8 cellular contexts compared by ENCODE assay signal in the genomic region with DNA sequence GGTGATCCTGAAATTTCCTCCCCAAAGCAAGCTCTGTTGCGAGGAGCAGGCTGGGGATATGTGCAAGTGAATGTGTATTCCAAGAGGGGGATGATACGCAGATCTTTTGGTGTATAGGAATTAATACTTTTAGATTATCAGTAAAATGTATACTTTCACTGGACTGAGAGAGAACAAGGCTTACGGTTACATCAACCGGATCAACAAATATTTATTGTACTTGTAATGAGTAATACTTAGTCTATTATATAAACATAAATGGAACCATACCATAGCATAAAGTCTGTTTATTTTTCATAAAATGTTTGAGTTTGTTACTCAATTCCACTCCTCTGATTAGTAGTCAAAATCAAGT. TPM values are rescaled to one million over a fixed set of nuclear protein-coding genes. Genes with fewer than 3 reads are reported as not detected.
A peak's percentile ranks its signal among the peaks of the same experiment; 100 is the strongest.
DNase-seq lines count a peak whose midpoint lies in the region; ATAC-seq and TF ChIP-seq lines count a peak whose summit lies in the region.

No MANE protein-coding gene starts in this region.

- no peak overlapping the region for H3K14ac ChIP-seq in trophoblast cell (ENCODE audit: low read length)

- no peaks in the 10 kb centered on the region for H3K36me3 ChIP-seq in Caco-2 (ENCODE audit: control insufficient read depth, insufficient read depth, low read length)
- H3K36me3 ChIP-seq in RWPE2 (ENCODE audit: low read depth): peaks cover 18% of the 10 kb centered on the region
- no peaks in the 10 kb centered on the region for H3K36me3 ChIP-seq in esophagus (ENCODE audit: control insufficient read depth in 2 of 2, insufficient read depth in 2 of 2, low read length in 1 of 2)
- peaks cover 0 to 3% of the 10 kb centered on the region in 2 experiments for H3K36me3 ChIP-seq in trophoblast cell (ENCODE audit: control insufficient read depth in 1 of 2, insufficient read depth in 2 of 2, low read length in 2 of 2)

- peaks cover 21% of the 10 kb centered on the region for H3K4me1 ChIP-seq in Caco-2
- peaks cover 12% of the 10 kb centered on the region for H3K4me1 ChIP-seq in RWPE2 (ENCODE audit: insufficient read depth, poor library complexity, severe bottlenecking)
- no peaks in the 10 kb centered on the region for H3K4me1 ChIP-seq in esophagus (ENCODE audit: control insufficient read depth in 2 of 2, insufficient read depth in 2 of 2, low read length in 1 of 2)
- H3K4me1 ChIP-seq in trophoblast cell (ENCODE audit: control insufficient read depth in 1 of 2, insufficient read depth in 2 of 2, low read length in 2 of 2): no peaks in the 10 kb centered on the region

- H3K4ac ChIP-seq in trophoblast cell (ENCODE audit: low read depth, low read length): no peak overlapping the region

- H3K79me1 ChIP-seq in trophoblast cell (ENCODE audit: low read length): peaks cover 5% of the 10 kb centered on the region

- H2BK120ac ChIP-seq in trophoblast cell (ENCODE audit: insufficient read depth, low read length, poor library complexity): no peak overlapping the region

- peak overlapping the region; percentile 89 for H3K4me3 Mint-ChIP-seq in Caco-2 (ENCODE audit: unreplicated experiment)

- no peaks in the 10 kb centered on the region for H3K27me3 Mint-ChIP-seq in Caco-2 (ENCODE audit: insufficient read depth, unreplicated experiment)

- CTCF ChIA-PET in Caco-2 (lab: Charles Lee): interaction anchor here (0.5 to 1.0 kb wide), 4 partner anchors 23 to 1402 kb away, joined by 3 to 4 read pairs (median 4); a partner anchor contains a TSS

- H2BK5ac ChIP-seq in trophoblast cell (ENCODE audit: low read depth, low read length, poor library complexity): no peak overlapping the region

- TF ChIP-seq CTCF in Caco-2 (IDR thresholded peaks at IDR 0.05; ENCODE audit: insufficient read depth in 1 of 2, low read depth in 1 of 2, low read length in 1 of 2, severe bottlenecking in 1 of 2, unreplicated experiment in 1 of 2) (no peak), RWPE2 (IDR thresholded peaks at IDR 0.05; ENCODE audit: poor library complexity, severe bottlenecking) (no peak)

- no peak overlapping the region for H3K18ac ChIP-seq in trophoblast cell (ENCODE audit: low read length)

- peaks cover 6% of the 10 kb centered on the region for H3K79me2 ChIP-seq in trophoblast cell (ENCODE audit: control insufficient read depth, insufficient read depth, low read length, poor library complexity)

- peaks cover 14% of the 10 kb centered on the region for H3K36me3 Mint-ChIP-seq in Caco-2 (ENCODE audit: insufficient read depth, unreplicated experiment)

- H3K4me1 Mint-ChIP-seq in Caco-2 (ENCODE audit: low read depth, unreplicated experiment): peaks cover 25% of the 10 kb centered on the region

- H4K12ac ChIP-seq in trophoblast cell (ENCODE audit: low read depth, low read length): no peak overlapping the region

- H2AFZ ChIP-seq in trophoblast cell (ENCODE audit: insufficient read depth, low read length, poor library complexity): peak overlapping the region; percentile 98

- no peak overlapping the region for H2AK5ac ChIP-seq in trophoblast cell (ENCODE audit: low read length)

- H3K27ac ChIP-seq in RWPE2 (ENCODE audit: poor library complexity, severe bottlenecking) (peak overlapping the region; percentile 77), esophagus (ENCODE audit: low read depth in 2 of 2, low read length in 1 of 2) (peak overlapping the region; percentile 91 to 94), trophoblast cell (ENCODE audit: low read depth, low read length) (peak overlapping the region; percentile 11)

- H4K91ac ChIP-seq in trophoblast cell (ENCODE audit: low read depth, low read length): no peak overlapping the region

- WGBS in esophagus, 2 donors: 5 to 6% methylated on average over 4 of the region's 4 CpGs
- WGBS in trophoblast cell (ENCODE audit: extremely low coverage, insufficient coverage, insufficient read length): no CpG with 5 or more reads among the region's 4 CpGs

- no peaks in the 10 kb centered on the region for H3K9me3 Mint-ChIP-seq in Caco-2 (ENCODE audit: unreplicated experiment)

- H3K4me3 ChIP-seq in Caco-2 (ENCODE audit: low read depth, low read length) (peak overlapping the region; percentile 46), RWPE2 (ENCODE audit: severe bottlenecking) (peak overlapping the region; percentile 51), esophagus (ENCODE audit: low read depth in 1 of 2, low read length in 2 of 2) (peak overlapping the region; percentile 74 to 94), trophoblast cell (ENCODE audit: low read depth, low read length) (peak overlapping the region; percentile 78)

- H3K9ac ChIP-seq in trophoblast cell (ENCODE audit: low read length): no peak overlapping the region

- ATAC-seq in RWPE2 (ENCODE audit: low read depth) (no peak; the same call in 2 of the 3 replicates), HG03175 (IDR thresholded peaks at IDR 0.05; ENCODE audit: unreplicated experiment) (no peak), GM21737 (IDR thresholded peaks at IDR 0.05; ENCODE audit: unreplicated experiment) (no peak), GM21367 (IDR thresholded peaks at IDR 0.05; ENCODE audit: unreplicated experiment) (no peak)

- H3K4me2 ChIP-seq in trophoblast cell (ENCODE audit: low read length): peak overlapping the region; percentile 81

- H3K27ac Mint-ChIP-seq in Caco-2 (ENCODE audit: unreplicated experiment): peak overlapping the region; percentile 86

- H2BK12ac ChIP-seq in trophoblast cell (ENCODE audit: low read length): no peak overlapping the region

- no peaks in the 10 kb centered on the region for H3K27me3 ChIP-seq in Caco-2 (replicated peaks; ENCODE audit: control insufficient read depth, insufficient read depth, low read length)
- no peaks in the 10 kb centered on the region for H3K27me3 ChIP-seq in RWPE2 (ENCODE audit: insufficient read depth, poor library complexity, severe bottlenecking)
- no peaks in the 10 kb centered on the region for H3K27me3 ChIP-seq in esophagus (ENCODE audit: control insufficient read depth in 1 of 2, insufficient read depth in 2 of 2, low read length in 2 of 2)
- no peaks in the 10 kb centered on the region for H3K27me3 ChIP-seq in trophoblast cell (ENCODE audit: insufficient read depth, low read length)

- no peak overlapping the region for H3K23ac ChIP-seq in trophoblast cell (ENCODE audit: low read length)

- DNase-seq in Caco-2 (no peak), RWPE2 (ENCODE audit: low spot score) (no peak), trophoblast cell (no peak), SKM-1 (lab: John Stamatoyannopoulos, UW; ENCODE audit: unreplicated experiment) (no peak)

- POLR2A ChIA-PET in Caco-2 (lab: Charles Lee): interaction anchor here (0.6 to 1.6 kb wide), 8 partner anchors 15 to 839 kb away, joined by 3 to 6 read pairs (median 4); a partner anchor contains a TSS

- no peak overlapping the region for H4K8ac ChIP-seq in trophoblast cell (ENCODE audit: low read depth, low read length)

- H3K9me3 ChIP-seq in Caco-2 (no peaks in the 10 kb centered on the region), RWPE2 (ENCODE audit: severe bottlenecking) (no peaks in the 10 kb centered on the region), esophagus (ENCODE audit: control insufficient read depth in 2 of 2, insufficient read depth in 1 of 2, low read depth in 1 of 2, low read length in 1 of 2) (no peaks in the 10 kb centered on the region), trophoblast cell (ENCODE audit: insufficient read depth, low read depth, low read length) (no peaks in the 10 kb centered on the region)

- BruUV-seq in Caco-2 (replicated peaks; lab: Mats Ljungman, UMichigan): no TSS peak

- intact Hi-C loops in Caco-2 (cut with micrococcal nuclease; ENCODE audit: unreplicated experiment): loop anchor here (1.0 kb wide), 4 partner anchors 15 to 80 kb away; a partner anchor contains a TSS

RNA-seq across cellular contexts. Expression of a gene that starts 0.7 kb away (rescaled TPM):
- total RNA-seq in Caco-2 (2022): 64.6 and 69.2 TPM in 2 replicates
- polyA plus RNA-seq in esophagus: 10 to 100 TPM; 13.6 to 15.7 TPM
- 30.3 and 33.1 TPM in 2 replicates for polyA plus RNA-seq in trophoblast cell (2013)

RNA-seq across cellular contexts. Expression of a gene that starts 36.2 kb away (rescaled TPM):
- 1,699 and 1,723 TPM in 2 replicates for total RNA-seq in Caco-2 (2022)
- polyA plus RNA-seq in esophagus: 1,000 to 10,000 TPM; 1,738 to 2,494 TPM
- 4,553 and 4,929 TPM in 2 replicates for polyA plus RNA-seq in trophoblast cell (2013)

RNA-seq across cellular contexts. Expression of a gene that starts 42.3 kb away (rescaled TPM):
- total RNA-seq in Caco-2 (2022): 0.14 and 0.26 TPM in 2 replicates
- 1 to 10 TPM; 6.4 to 7.9 TPM for polyA plus RNA-seq in esophagus
- polyA plus RNA-seq in trophoblast cell (2013): 0.15 and 0.19 TPM in 2 replicates

RNA-seq across cellular contexts. Expression of a gene that starts 43.1 kb away (rescaled TPM):
- 8.6 and 10.4 TPM in 2 replicates for total RNA-seq in Caco-2 (2022)
- polyA plus RNA-seq in esophagus: 1 to 10 TPM; 3.2 to 3.7 TPM
- polyA plus RNA-seq in trophoblast cell (2013): 3.8 and 4.0 TPM in 2 replicates

Comparison
In these comparisons a context has a peak if more than half of its experiments do, and no peak if none do; other contexts are left out.
1. H3K27ac ChIP-seq: peak in every context shown above with its lines; median percentile 92 in esophagus; 77 in RWPE2; 11 in trophoblast cell.